In the genomic region with DNA sequence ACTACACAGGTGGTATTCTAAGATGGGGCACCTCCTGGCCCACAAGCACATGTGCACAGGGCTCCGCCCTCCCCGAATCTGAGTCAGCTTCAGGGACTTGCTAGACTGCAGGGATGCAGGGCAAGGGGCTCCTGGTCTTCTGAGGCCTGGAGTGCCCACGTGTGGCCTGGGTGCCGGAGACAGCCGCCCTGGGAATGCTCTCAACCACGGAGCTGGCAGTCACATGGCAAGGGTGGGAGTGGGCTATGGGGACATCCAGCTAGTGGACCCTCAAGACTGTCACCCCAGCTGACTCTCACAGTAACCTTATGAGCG, we compare ENCODE assay signal across 1 cellular context.
TF ChIP-seq lines count a peak whose summit lies in the region.

No MANE protein-coding gene starts in this region.

TF ChIP-seq in HepG2, 621 proteins besides CTCF, POLR2A, EP300 and RAD21 (continued from another document):
- TF ChIP-seq, protein P1, sequence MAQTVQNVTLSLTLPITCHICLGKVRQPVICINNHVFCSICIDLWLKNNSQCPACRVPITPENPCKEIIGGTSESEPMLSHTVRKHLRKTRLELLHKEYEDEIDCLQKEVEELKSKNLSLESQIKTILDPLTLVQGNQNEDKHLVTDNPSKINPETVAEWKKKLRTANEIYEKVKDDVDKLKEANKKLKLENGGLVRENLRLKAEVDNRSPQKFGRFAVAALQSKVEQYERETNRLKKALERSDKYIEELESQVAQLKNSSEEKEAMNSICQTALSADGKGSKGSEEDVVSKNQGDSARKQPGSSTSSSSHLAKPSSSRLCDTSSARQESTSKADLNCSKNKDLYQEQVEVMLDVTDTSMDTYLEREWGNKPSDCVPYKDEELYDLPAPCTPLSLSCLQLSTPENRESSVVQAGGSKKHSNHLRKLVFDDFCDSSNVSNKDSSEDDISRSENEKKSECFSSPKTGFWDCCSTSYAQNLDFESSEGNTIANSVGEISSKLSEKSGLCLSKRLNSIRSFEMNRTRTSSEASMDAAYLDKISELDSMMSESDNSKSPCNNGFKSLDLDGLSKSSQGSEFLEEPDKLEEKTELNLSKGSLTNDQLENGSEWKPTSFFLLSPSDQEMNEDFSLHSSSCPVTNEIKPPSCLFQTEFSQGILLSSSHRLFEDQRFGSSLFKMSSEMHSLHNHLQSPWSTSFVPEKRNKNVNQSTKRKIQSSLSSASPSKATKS (CRISPR knock-in tag; IDR thresholded peaks at IDR 0.05): no peak
- TF ChIP-seq, protein P2, sequence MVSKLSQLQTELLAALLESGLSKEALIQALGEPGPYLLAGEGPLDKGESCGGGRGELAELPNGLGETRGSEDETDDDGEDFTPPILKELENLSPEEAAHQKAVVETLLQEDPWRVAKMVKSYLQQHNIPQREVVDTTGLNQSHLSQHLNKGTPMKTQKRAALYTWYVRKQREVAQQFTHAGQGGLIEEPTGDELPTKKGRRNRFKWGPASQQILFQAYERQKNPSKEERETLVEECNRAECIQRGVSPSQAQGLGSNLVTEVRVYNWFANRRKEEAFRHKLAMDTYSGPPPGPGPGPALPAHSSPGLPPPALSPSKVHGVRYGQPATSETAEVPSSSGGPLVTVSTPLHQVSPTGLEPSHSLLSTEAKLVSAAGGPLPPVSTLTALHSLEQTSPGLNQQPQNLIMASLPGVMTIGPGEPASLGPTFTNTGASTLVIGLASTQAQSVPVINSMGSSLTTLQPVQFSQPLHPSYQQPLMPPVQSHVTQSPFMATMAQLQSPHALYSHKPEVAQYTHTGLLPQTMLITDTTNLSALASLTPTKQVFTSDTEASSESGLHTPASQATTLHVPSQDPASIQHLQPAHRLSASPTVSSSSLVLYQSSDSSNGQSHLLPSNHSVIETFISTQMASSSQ (IDR thresholded peaks at IDR 0.05; ENCODE audit: low read depth): no peak
- TF ChIP-seq, protein P2 (CRISPR knock-in tag; IDR thresholded peaks at IDR 0.05; ENCODE audit: borderline replicate concordance): no peak
- TF ChIP-seq, protein P3, sequence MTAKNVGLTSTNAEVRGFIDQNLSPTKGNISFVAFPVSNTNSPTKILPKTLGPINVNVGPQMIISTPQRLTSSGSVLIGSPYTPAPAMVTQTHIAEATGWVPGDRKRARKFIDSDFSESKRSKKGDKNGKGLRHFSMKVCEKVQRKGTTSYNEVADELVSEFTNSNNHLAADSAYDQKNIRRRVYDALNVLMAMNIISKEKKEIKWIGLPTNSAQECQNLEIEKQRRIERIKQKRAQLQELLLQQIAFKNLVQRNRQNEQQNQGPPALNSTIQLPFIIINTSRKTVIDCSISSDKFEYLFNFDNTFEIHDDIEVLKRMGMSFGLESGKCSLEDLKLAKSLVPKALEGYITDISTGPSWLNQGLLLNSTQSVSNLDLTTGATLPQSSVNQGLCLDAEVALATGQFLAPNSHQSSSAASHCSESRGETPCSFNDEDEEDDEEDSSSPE (CRISPR knock-in tag; IDR thresholded peaks at IDR 0.05): no peak
- no peak for TF ChIP-seq PCBP2 (optimal IDR thresholded peaks at IDR 0.05; ENCODE audit: low read depth, low read length, poor library complexity, severe bottlenecking)
- no peak for TF ChIP-seq ZFAT (CRISPR knock-in tag; conservative IDR thresholded peaks at IDR 0.05)
- no peak for TF ChIP-seq KLF6 (CRISPR knock-in tag; IDR thresholded peaks at IDR 0.05)
- no peak for TF ChIP-seq ARNT2 (CRISPR knock-in tag; IDR thresholded peaks at IDR 0.05; ENCODE audit: low read depth)
- no peak for TF ChIP-seq ZBTB7B (CRISPR knock-in tag; IDR thresholded peaks at IDR 0.05)
- TF ChIP-seq TMF1 (CRISPR knock-in tag; IDR thresholded peaks at IDR 0.05; ENCODE audit: low read depth): no peak
- TF ChIP-seq, protein P4, sequence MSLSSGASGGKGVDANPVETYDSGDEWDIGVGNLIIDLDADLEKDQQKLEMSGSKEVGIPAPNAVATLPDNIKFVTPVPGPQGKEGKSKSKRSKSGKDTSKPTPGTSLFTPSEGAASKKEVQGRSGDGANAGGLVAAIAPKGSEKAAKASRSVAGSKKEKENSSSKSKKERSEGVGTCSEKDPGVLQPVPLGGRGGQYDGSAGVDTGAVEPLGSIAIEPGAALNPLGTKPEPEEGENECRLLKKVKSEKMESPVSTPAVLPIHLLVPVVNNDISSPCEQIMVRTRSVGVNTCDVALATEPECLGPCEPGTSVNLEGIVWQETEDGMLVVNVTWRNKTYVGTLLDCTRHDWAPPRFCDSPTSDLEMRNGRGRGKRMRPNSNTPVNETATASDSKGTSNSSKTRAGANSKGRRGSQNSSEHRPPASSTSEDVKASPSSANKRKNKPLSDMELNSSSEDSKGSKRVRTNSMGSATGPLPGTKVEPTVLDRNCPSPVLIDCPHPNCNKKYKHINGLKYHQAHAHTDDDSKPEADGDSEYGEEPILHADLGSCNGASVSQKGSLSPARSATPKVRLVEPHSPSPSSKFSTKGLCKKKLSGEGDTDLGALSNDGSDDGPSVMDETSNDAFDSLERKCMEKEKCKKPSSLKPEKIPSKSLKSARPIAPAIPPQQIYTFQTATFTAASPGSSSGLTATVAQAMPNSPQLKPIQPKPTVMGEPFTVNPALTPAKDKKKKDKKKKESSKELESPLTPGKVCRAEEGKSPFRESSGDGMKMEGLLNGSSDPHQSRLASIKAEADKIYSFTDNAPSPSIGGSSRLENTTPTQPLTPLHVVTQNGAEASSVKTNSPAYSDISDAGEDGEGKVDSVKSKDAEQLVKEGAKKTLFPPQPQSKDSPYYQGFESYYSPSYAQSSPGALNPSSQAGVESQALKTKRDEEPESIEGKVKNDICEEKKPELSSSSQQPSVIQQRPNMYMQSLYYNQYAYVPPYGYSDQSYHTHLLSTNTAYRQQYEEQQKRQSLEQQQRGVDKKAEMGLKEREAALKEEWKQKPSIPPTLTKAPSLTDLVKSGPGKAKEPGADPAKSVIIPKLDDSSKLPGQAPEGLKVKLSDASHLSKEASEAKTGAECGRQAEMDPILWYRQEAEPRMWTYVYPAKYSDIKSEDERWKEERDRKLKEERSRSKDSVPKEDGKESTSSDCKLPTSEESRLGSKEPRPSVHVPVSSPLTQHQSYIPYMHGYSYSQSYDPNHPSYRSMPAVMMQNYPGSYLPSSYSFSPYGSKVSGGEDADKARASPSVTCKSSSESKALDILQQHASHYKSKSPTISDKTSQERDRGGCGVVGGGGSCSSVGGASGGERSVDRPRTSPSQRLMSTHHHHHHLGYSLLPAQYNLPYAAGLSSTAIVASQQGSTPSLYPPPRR (CRISPR knock-in tag; IDR thresholded peaks at IDR 0.05; ENCODE audit: borderline replicate concordance): no peak
- no peak for TF ChIP-seq ESRRA (CRISPR knock-in tag; IDR thresholded peaks at IDR 0.05; ENCODE audit: low read depth)
- no peak for TF ChIP-seq ZNF510 (CRISPR knock-in tag; IDR thresholded peaks at IDR 0.05; ENCODE audit: low read depth)
- TF ChIP-seq ZNF432 (CRISPR knock-in tag; IDR thresholded peaks at IDR 0.05; ENCODE audit: borderline replicate concordance): no peak
- TF ChIP-seq PHB2 (IDR thresholded peaks at IDR 0.05; ENCODE audit: partially characterized antibody): no peak
- no peak for TF ChIP-seq JUND (CRISPR knock-in tag; IDR thresholded peaks at IDR 0.05)
- no peak for TF ChIP-seq ZNF205 (CRISPR knock-in tag; IDR thresholded peaks at IDR 0.05)
- TF ChIP-seq RFXAP (CRISPR knock-in tag; IDR thresholded peaks at IDR 0.05; ENCODE audit: borderline replicate concordance): no peak
- TF ChIP-seq DR1 (CRISPR knock-in tag; IDR thresholded peaks at IDR 0.05): no peak
- no peak for TF ChIP-seq ZNF782 (CRISPR knock-in tag; IDR thresholded peaks at IDR 0.05; ENCODE audit: borderline replicate concordance)
